In genomic region chr6:26473758-26474438, GRCh38 we compare ENCODE assay signal across 8 cellular contexts. TPM values are rescaled to one million over a fixed set of nuclear protein-coding genes. Genes with fewer than 3 reads are reported as not detected.
DNase-seq lines count a peak whose midpoint lies in the region; ATAC-seq, FAIRE-seq and TF ChIP-seq lines count a peak whose summit lies in the region.

No MANE protein-coding gene starts in this region.

- H3K4me3 ChIP-seq in HUES6 (ENCODE audit: low read depth, low read length) (peak overlapping the region; percentile 51), fibroblast of mammary gland (ENCODE audit: control insufficient read depth, low read depth, low read length) (peak overlapping the region; percentile 44)

- H3K4me1 Mint-ChIP-seq in activated T-helper 1 cell treated with anti-CD3 and anti-CD28 coated beads, Interleukin-12 subunit alpha, Interleukin-12 subunit beta, Interleukin-2, Interleukin-4 antibody, amounts not matched to agents 30 ng/mL and 10 ng/mL and 1 ng/mL, durations not matched to agents 14 hours and 24 hours and 36 hours (ENCODE audit: low read depth), result peaks cover 46% of the 10 kb centered on the region
- peaks cover 25% of the 10 kb centered on the region for H3K4me1 Mint-ChIP-seq in nephron

- peaks cover 4% of the 10 kb centered on the region for H3K36me3 ChIP-seq in HUES6 (ENCODE audit: control insufficient read depth, insufficient read depth, low read length)

- intact Hi-C loops in activated T-helper 1 cell treated with anti-CD3 and anti-CD28 coated beads, Interleukin-12 subunit alpha, Interleukin-12 subunit beta, Interleukin-2, Interleukin-4 antibody, amounts not matched to agents 30 ng/mL and 10 ng/mL and 1 ng/mL, durations not matched to agents 14 hours and 24 hours and 36 hours (cut with micrococcal nuclease), result loop anchor here (1.0 to 5.0 kb wide), 13 partner anchors 17 to 202 kb away; partner anchors contain the start of genes ABT1, BTN2A1, BTN2A2 and BTN3A1

- H3K4me3 Mint-ChIP-seq in activated T-helper 1 cell treated with anti-CD3 and anti-CD28 coated beads, Interleukin-12 subunit alpha, Interleukin-12 subunit beta, Interleukin-2, Interleukin-4 antibody, amounts not matched to agents 30 ng/mL and 10 ng/mL and 1 ng/mL, durations not matched to agents 14 hours and 24 hours and 36 hours, result peak overlapping the region; percentile 99
- peak overlapping the region; percentile 85 to 93 (median 88) for H3K4me3 Mint-ChIP-seq in nephron

- H3K9ac ChIP-seq in HUES6 (ENCODE audit: low read length), result peak overlapping the region; percentile 63

- peaks cover 27% of the 10 kb centered on the region for H3K4me1 ChIP-seq in HUES6 (ENCODE audit: control insufficient read depth, insufficient read depth, low read length)

- peaks cover 10% of the 10 kb centered on the region for H3K9me3 Mint-ChIP-seq in activated T-helper 1 cell treated with anti-CD3 and anti-CD28 coated beads, Interleukin-12 subunit alpha, Interleukin-12 subunit beta, Interleukin-2, Interleukin-4 antibody, amounts not matched to agents 30 ng/mL and 10 ng/mL and 1 ng/mL, durations not matched to agents 14 hours and 24 hours and 36 hours
- no peaks in the 10 kb centered on the region for H3K9me3 Mint-ChIP-seq in nephron

- ATAC-seq in GM21447 (IDR thresholded peaks at IDR 0.05; ENCODE audit: unreplicated experiment), result peak; percentile 93
- peak; percentile 98 for ATAC-seq in stimulated activated naive CD8-positive, alpha-beta T cell treated with anti-CD3 and anti-CD28 coated beads, Interleukin-15, Interleukin-2, amounts not matched to agents 100 U/mL and 50 U/mL, for 24 hours

- H3K27me3 ChIP-seq in HUES6 (ENCODE audit: control insufficient read depth, insufficient read depth, low read length), result no peaks in the 10 kb centered on the region

- no peaks in the 10 kb centered on the region for H3K27me3 Mint-ChIP-seq in activated T-helper 1 cell treated with anti-CD3 and anti-CD28 coated beads, Interleukin-12 subunit alpha, Interleukin-12 subunit beta, Interleukin-2, Interleukin-4 antibody, amounts not matched to agents 30 ng/mL and 10 ng/mL and 1 ng/mL, durations not matched to agents 14 hours and 24 hours and 36 hours (ENCODE audit: insufficient read depth)
- H3K27me3 Mint-ChIP-seq in nephron (ENCODE audit: low read depth), result no peaks in the 10 kb centered on the region

- peak overlapping the region; percentile 100 for H3K27ac Mint-ChIP-seq in activated T-helper 1 cell treated with anti-CD3 and anti-CD28 coated beads, Interleukin-12 subunit alpha, Interleukin-12 subunit beta, Interleukin-2, Interleukin-4 antibody, amounts not matched to agents 30 ng/mL and 10 ng/mL and 1 ng/mL, durations not matched to agents 14 hours and 24 hours and 36 hours
- H3K27ac Mint-ChIP-seq in nephron, result peak overlapping the region; percentile 99 to 100 (median 100)

- peaks cover 24% of the 10 kb centered on the region for H3K36me3 Mint-ChIP-seq in activated T-helper 1 cell treated with anti-CD3 and anti-CD28 coated beads, Interleukin-12 subunit alpha, Interleukin-12 subunit beta, Interleukin-2, Interleukin-4 antibody, amounts not matched to agents 30 ng/mL and 10 ng/mL and 1 ng/mL, durations not matched to agents 14 hours and 24 hours and 36 hours (ENCODE audit: low read depth)
- peaks cover 25% of the 10 kb centered on the region for H3K36me3 Mint-ChIP-seq in nephron (ENCODE audit: low read depth)

- TF ChIP-seq CTCF in fibroblast of mammary gland (conservative IDR thresholded peaks at IDR 0.05; ENCODE audit: control insufficient read depth, insufficient read depth, low read depth, low read length) (no peak), nephron (IDR thresholded peaks at IDR 0.05; ENCODE audit: unreplicated experiment in 3 of 3) (no peak)

- FAIRE-seq in RCC 7860 (lab: Jason Lieb, UNC), result peak; percentile 76

- peak; percentile 79 for DNase-seq in D341Med (ENCODE audit: low spot score)
- DNase-seq in RCC 7860 (ENCODE audit: low spot score), result peak; percentile 89
- DNase-seq in activated T-helper 1 cell treated with anti-CD3 and anti-CD28 coated beads, Interleukin-12 subunit alpha, Interleukin-12 subunit beta, Interleukin-2, Interleukin-4 antibody, amounts not matched to agents 30 ng/mL and 10 ng/mL and 1 ng/mL, durations not matched to agents 14 hours and 24 hours and 36 hours (ENCODE audit: low spot score), result peak; percentile 78
- peak; percentile 97 for DNase-seq in fibroblast of mammary gland (ENCODE audit: low read depth)
- peak; percentile 71 for DNase-seq in stimulated activated naive CD8-positive, alpha-beta T cell treated with anti-CD3 and anti-CD28 coated beads, Interleukin-15, Interleukin-2, amounts not matched to agents 100 U/mL and 50 U/mL, for 24 hours

- H3K27ac ChIP-seq in HUES6 (ENCODE audit: low read depth, low read length), result peak overlapping the region; percentile 28; the same call in 1 of the 2 replicates

- H3K9me3 ChIP-seq in HUES6 (ENCODE audit: control insufficient read depth, insufficient read depth, low read depth, low read length), result peaks cover 7% of the 10 kb centered on the region

RNA-seq across cellular contexts. Expression of gene BTN2A1, which starts 16.1 kb away (rescaled TPM):
- 19.9 TPM in 2 replicates for total RNA-seq in activated T-helper 1 cell treated with anti-CD3 and anti-CD28 coated beads, Interleukin-12 subunit alpha, Interleukin-12 subunit beta, Interleukin-2, Interleukin-4 antibody, amounts not matched to agents 30 ng/mL and 10 ng/mL and 1 ng/mL, durations not matched to agents 14 hours and 24 hours and 36 hours

RNA-seq across cellular contexts. Expression of gene BTN1A1, which starts 26.2 kb away (rescaled TPM):
- not detected in 2 replicates for total RNA-seq in activated T-helper 1 cell treated with anti-CD3 and anti-CD28 coated beads, Interleukin-12 subunit alpha, Interleukin-12 subunit beta, Interleukin-2, Interleukin-4 antibody, amounts not matched to agents 30 ng/mL and 10 ng/mL and 1 ng/mL, durations not matched to agents 14 hours and 24 hours and 36 hours

RNA-seq across cellular contexts. Expression of gene BTN3A3, which starts 33.6 kb away (rescaled TPM):
- 30.7 and 32.5 TPM in 2 replicates for total RNA-seq in activated T-helper 1 cell treated with anti-CD3 and anti-CD28 coated beads, Interleukin-12 subunit alpha, Interleukin-12 subunit beta, Interleukin-2, Interleukin-4 antibody, amounts not matched to agents 30 ng/mL and 10 ng/mL and 1 ng/mL, durations not matched to agents 14 hours and 24 hours and 36 hours

Comparison
In these comparisons a context has a peak if more than half of its experiments do, and no peak if none do; other contexts are left out.
1. Peak in every context shown above with its lines: DNase-seq, ATAC-seq, H3K4me3 ChIP-seq and H3K27ac ChIP-seq.